15 cellular contexts compared by ENCODE assay signal in genomic region chr10:27531336-27531847, GRCh38. TPM values are rescaled to one million over a fixed set of nuclear protein-coding genes. Genes with fewer than 3 reads are reported as not detected.
A peak's percentile ranks its signal among the peaks of the same experiment; 100 is the strongest.
DNase-seq lines count a peak whose midpoint lies in the region; ATAC-seq, FAIRE-seq and TF ChIP-seq lines count a peak whose summit lies in the region.
"Had no signal": no experiment of that assay in that cellular context is flagged by ENCODE, and none has a peak within 500 bp of the region (broad histone marks: within the 10 kb centered on the region; RNA-seq: fewer than 3 reads in every experiment).

No MANE protein-coding gene starts in this region.

- no peaks in the 10 kb centered on the region for H4K20me1 ChIP-seq in HepG2 (ENCODE audit: insufficient read depth, low read length)

- in situ Hi-C loops in HepG2 (cut with HindIII; ENCODE audit: extremely low pct_ligation_motif_present, low pct_unique_long_range_greater_than_20kb), result no loop called here

- H3K4me2 ChIP-seq in HepG2 (ENCODE audit: low read depth, low read length), result no peak overlapping the region

- H2AFZ ChIP-seq in HepG2 (ENCODE audit: low read length), result no peak overlapping the region

- TF ChIP-seq CTCF in HepG2 (CRISPR knock-in tag; IDR thresholded peaks at IDR 0.05), result no peak
- TF ChIP-seq CTCF in right lobe of liver (IDR thresholded peaks at IDR 0.05), result no peak
- no peak for TF ChIP-seq CTCF in Calu3 (IDR thresholded peaks at IDR 0.05; ENCODE audit: unreplicated experiment)

- POLR2A ChIA-PET in HepG2 (lab: Yijun Ruan, JAX), result no interaction called here

- H3K9me3 Mint-ChIP-seq in T-helper 2 cell treated with Interferon-gamma antibody and Interleukin-4, amounts not matched to agents 5 μg/mL and 100 μg/mL, for 36 hours, result no peaks in the 10 kb centered on the region
- H3K9me3 Mint-ChIP-seq in effector memory CD8-positive, alpha-beta T cell, result no peaks in the 10 kb centered on the region
- no peaks in the 10 kb centered on the region for H3K9me3 Mint-ChIP-seq in Calu3 (ENCODE audit: low read depth, unreplicated experiment)
- H3K9me3 Mint-ChIP-seq: stimulated activated memory B cell treated with anti-CD40 and anti-IgM and Interleukin-4, amounts not matched to agents 10 μg/mL and 1 μg/mL and 100 μg/mL, for 72 hours had no signal

- peak overlapping the region; percentile 57 for H3K4me3 Mint-ChIP-seq in T-helper 2 cell treated with Interferon-gamma antibody and Interleukin-4, amounts not matched to agents 5 μg/mL and 100 μg/mL, for 36 hours
- peak overlapping the region; percentile 28 to 63 for H3K4me3 Mint-ChIP-seq in effector memory CD8-positive, alpha-beta T cell
- H3K4me3 Mint-ChIP-seq in Calu3 (ENCODE audit: low read depth, unreplicated experiment), result no peak overlapping the region
- H3K4me3 Mint-ChIP-seq: stimulated activated memory B cell treated with anti-CD40 and anti-IgM and Interleukin-4, amounts not matched to agents 10 μg/mL and 1 μg/mL and 100 μg/mL, for 72 hours had no signal

- TF ChIP-seq EP300 in HepG2 (IDR thresholded peaks at IDR 0.05; ENCODE audit: low read depth in 2 of 2, low read length in 2 of 2) (no peak), HepG2 (CRISPR knock-in tag; IDR thresholded peaks at IDR 0.05; ENCODE audit: borderline replicate concordance) (no peak)

- H3K27me3 ChIP-seq in HepG2 (ENCODE audit: control insufficient read depth in 1 of 2, insufficient read depth in 2 of 2, low read length in 2 of 2) (no peaks in the 10 kb centered on the region), right lobe of liver (no peaks in the 10 kb centered on the region)
- H3K27me3 ChIP-seq: body of pancreas, thyroid gland had no signal

- H3K4me1 Mint-ChIP-seq in T-helper 2 cell treated with Interferon-gamma antibody and Interleukin-4, amounts not matched to agents 5 μg/mL and 100 μg/mL, for 36 hours (ENCODE audit: low read depth), result peaks cover 41% of the 10 kb centered on the region
- H3K4me1 Mint-ChIP-seq in effector memory CD8-positive, alpha-beta T cell (ENCODE audit: low read depth in 2 of 2), result peaks cover 27 to 45% of the 10 kb centered on the region in 2 donors
- H3K4me1 Mint-ChIP-seq in Calu3 (ENCODE audit: low read depth, unreplicated experiment), result peaks cover 17% of the 10 kb centered on the region

- WGBS in HepG2 (ENCODE audit: low lambda C conversion rate), result 99% methylated on average over 3 of the region's 3 CpGs
- 93% methylated on average over 3 of the region's 3 CpGs for WGBS in right lobe of liver (ENCODE audit: insufficient coverage, low coverage, low lambda C conversion rate, missing lambda C conversion rate)

- H3K36me3 Mint-ChIP-seq in T-helper 2 cell treated with Interferon-gamma antibody and Interleukin-4, amounts not matched to agents 5 μg/mL and 100 μg/mL, for 36 hours (ENCODE audit: low read depth), result peaks cover 18% of the 10 kb centered on the region
- H3K36me3 Mint-ChIP-seq in effector memory CD8-positive, alpha-beta T cell (ENCODE audit: insufficient read depth), result peaks cover 11% of the 10 kb centered on the region
- peaks cover 5% of the 10 kb centered on the region for H3K36me3 Mint-ChIP-seq in Calu3 (ENCODE audit: insufficient read depth, unreplicated experiment)

- TF ChIP-seq RAD21 in HepG2 (CRISPR knock-in tag; IDR thresholded peaks at IDR 0.05), result no peak

- H3K9ac ChIP-seq in HepG2 (ENCODE audit: insufficient read depth, low read depth, low read length), result no peak overlapping the region

- H3K79me2 ChIP-seq in HepG2 (ENCODE audit: insufficient read depth, low read length), result peaks cover 6% of the 10 kb centered on the region

- H3K36me3 ChIP-seq in HepG2 (replicated peaks in 1 of 2; ENCODE audit: control insufficient read depth in 1 of 2, insufficient read depth in 2 of 2, low read length in 2 of 2), result peaks cover 6 to 22% of the 10 kb centered on the region in 2 experiments; a peak in 3 of 5 replicates
- H3K36me3 ChIP-seq in right lobe of liver, result peaks cover 0 to 20% (median 4%) of the 10 kb centered on the region in 4 donors

- no peak overlapping the region for H3K4me3 ChIP-seq in HepG2 (replicated peaks in 1 of 3; ENCODE audit: insufficient read depth in 1 of 3, low read depth in 2 of 3, low read length in 3 of 3)
- no peak overlapping the region for H3K4me3 ChIP-seq in right lobe of liver
- H3K4me3 ChIP-seq: body of pancreas, thyroid gland had no signal

- no peak for ATAC-seq in HepG2
- no peak for ATAC-seq in right lobe of liver
- ATAC-seq in effector memory CD8-positive, alpha-beta T cell (replicated peaks), result peak; percentile 85
- no peak for ATAC-seq in GM18870 (IDR thresholded peaks at IDR 0.05; ENCODE audit: unreplicated experiment)
- ATAC-seq: body of pancreas; sciatic nerve; stimulated activated memory B cell treated with anti-CD40 and anti-IgM and Interleukin-4, amounts not matched to agents 10 μg/mL and 1 μg/mL and 100 μg/mL, for 72 hours had no signal

- no peak overlapping the region for H3K27ac ChIP-seq in HepG2 (ENCODE audit: extremely low read length, insufficient read depth, low read length)
- no peak overlapping the region for H3K27ac ChIP-seq in right lobe of liver
- H3K27ac ChIP-seq: body of pancreas, thyroid gland had no signal

- H3K27me3 Mint-ChIP-seq in T-helper 2 cell treated with Interferon-gamma antibody and Interleukin-4, amounts not matched to agents 5 μg/mL and 100 μg/mL, for 36 hours (ENCODE audit: low read depth), result no peaks in the 10 kb centered on the region
- no peaks in the 10 kb centered on the region for H3K27me3 Mint-ChIP-seq in effector memory CD8-positive, alpha-beta T cell
- no peaks in the 10 kb centered on the region for H3K27me3 Mint-ChIP-seq in Calu3 (ENCODE audit: unreplicated experiment)
- H3K27me3 Mint-ChIP-seq: stimulated activated memory B cell treated with anti-CD40 and anti-IgM and Interleukin-4, amounts not matched to agents 10 μg/mL and 1 μg/mL and 100 μg/mL, for 72 hours had no signal

- H3K4me1 ChIP-seq in HepG2 (ENCODE audit: insufficient read depth, low read length) (peaks cover 19% of the 10 kb centered on the region), right lobe of liver (peaks cover 0 to 19% (median 6%) of the 10 kb centered on the region in 4 donors)

- H3K27ac Mint-ChIP-seq in T-helper 2 cell treated with Interferon-gamma antibody and Interleukin-4, amounts not matched to agents 5 μg/mL and 100 μg/mL, for 36 hours, result peak overlapping the region; percentile 81
- peak overlapping the region; percentile 78 to 85 for H3K27ac Mint-ChIP-seq in effector memory CD8-positive, alpha-beta T cell
- H3K27ac Mint-ChIP-seq in Calu3 (ENCODE audit: unreplicated experiment), result no peak overlapping the region
- H3K27ac Mint-ChIP-seq: stimulated activated memory B cell treated with anti-CD40 and anti-IgM and Interleukin-4, amounts not matched to agents 10 μg/mL and 1 μg/mL and 100 μg/mL, for 72 hours had no signal

- intact Hi-C loops in HepG2 (cut with micrococcal nuclease; ENCODE audit: unreplicated experiment), result no loop called here
- intact Hi-C loops in right lobe of liver (cut with DNase I), result no loop called here
- intact Hi-C loops in Calu3 (cut with micrococcal nuclease; ENCODE audit: unreplicated experiment), result no loop called here

- no peak for FAIRE-seq in HepG2 (lab: Jason Lieb, UNC)

- DNase-seq in HepG2 (ENCODE audit: low spot score), result no peak
- DNase-seq in right lobe of liver, result no peak
- DNase-seq in T-helper 2 cell treated with Interferon-gamma antibody and Interleukin-4, amounts not matched to agents 5 μg/mL and 100 μg/mL, for 36 hours (ENCODE audit: low spot score), result no peak
- no peak for DNase-seq in effector memory CD8-positive, alpha-beta T cell
- no peak for DNase-seq in glomerular visceral epithelial cell (ENCODE audit: extremely low spot score)
- no peak for DNase-seq in Calu3
- DNase-seq: activated naive CD4-positive, alpha-beta T cell treated with Interleukin-2 at 50 U/mL for 16 hours; body of pancreas; NCI-H1436 treated with DMSO at 0.1 percent for 48 hours; NCI-H748 treated with DMSO at 0.1 percent for 48 hours; SHP77 treated with DMSO at 0.1 percent for 48 hours; thyroid gland had no signal

- CTCF ChIA-PET in HepG2 (lab: Yijun Ruan, JAX; ENCODE audit: low intra/inter-chr PET ratio, low total read pairs), result no interaction called here
- CTCF ChIA-PET in Calu3 (lab: Charles Lee), result interaction anchor here (0.7 kb wide), 1 partner anchor 150 kb away, joined by 6 read pairs; no protein-coding TSS in a partner anchor

- H3K9me3 ChIP-seq in HepG2 (ENCODE audit: low read length), result no peaks in the 10 kb centered on the region
- H3K9me3 ChIP-seq in right lobe of liver, result no peaks in the 10 kb centered on the region
- H3K9me3 ChIP-seq: body of pancreas, thyroid gland had no signal

- BruUV-seq in HepG2 (replicated peaks; lab: Mats Ljungman, UMichigan) (no TSS peak), Calu3 (replicated peaks; lab: Mats Ljungman, UMichigan) (no TSS peak)

- no peak for TF ChIP-seq POLR2A in HepG2 (IDR thresholded peaks at IDR 0.05; ENCODE audit: insufficient read depth in 1 of 2, low read depth in 2 of 2, low read length in 2 of 2)
- TF ChIP-seq POLR2A in right lobe of liver (IDR thresholded peaks at IDR 0.05), result no peak

TF ChIP-seq in HepG2, 621 proteins besides CTCF, POLR2A, EP300 and RAD21 (continues in another document):
- TF ChIP-seq ZNF629 (CRISPR knock-in tag; conservative IDR thresholded peaks at IDR 0.05) (no peak), ZC3H13 (CRISPR knock-in tag; IDR thresholded peaks at IDR 0.05) (no peak)

RNA-seq across cellular contexts. Expression of gene RAB18, which starts 27.3 kb away (rescaled TPM):
- total RNA-seq in HepG2 (2016; rRNA removed; fragmentation: Illumina TruSeq; extraction: Trizol) (69.1 and 114 TPM in 2 replicates), right lobe of liver (10 to 100 TPM; 25.6 to 66.1 (median 53.3) TPM), Calu3 (2022) (75.9 and 82.8 TPM in 2 replicates)
- 5.3 and 8.7 TPM in 2 replicates for total RNA-seq in HepG2 (2016; cell fraction: cytosol; rRNA removed; fragmentation: Illumina TruSeq; extraction: Trizol; ENCODE audit: low read depth)
- 69.8 and 121 TPM in 2 replicates for total RNA-seq in HepG2 (2016; cell fraction: insoluble cytoplasmic fraction; rRNA removed; fragmentation: Illumina TruSeq; extraction: Trizol)
- total RNA-seq in HepG2 (2016; cell fraction: membrane; rRNA removed; fragmentation: Illumina TruSeq; extraction: Trizol), result 20.5 and 23.7 TPM in 2 replicates
- 32.7 and 36.9 TPM in 2 replicates for total RNA-seq in HepG2 (2016; cell fraction: nucleus; rRNA removed; fragmentation: Illumina TruSeq; extraction: Trizol)
- polyA plus RNA-seq in HepG2 (2011; rRNA removed), result 19.0 and 22.3 TPM in 2 replicates
- polyA plus RNA-seq in HepG2 (2011; cell fraction: cytosol; rRNA removed), result 6.2 and 13.3 TPM in 2 replicates
- polyA plus RNA-seq in HepG2 (2011; cell fraction: nucleus; rRNA removed), result 9.9 and 16.7 TPM in 2 replicates
- polyA plus RNA-seq in HepG2 (2012), result 39.1 and 52.9 TPM in 2 replicates
- polyA plus RNA-seq in HepG2 (2016; cell fraction: cytosol; fragmentation: Illumina TruSeq; extraction: Trizol; ENCODE audit: low read depth), result 6.8 and 7.7 TPM in 2 replicates
- 119 and 125 TPM in 2 replicates for polyA plus RNA-seq in HepG2 (2016; cell fraction: insoluble cytoplasmic fraction; fragmentation: Illumina TruSeq; extraction: Trizol; ENCODE audit: low read depth)
- polyA plus RNA-seq in HepG2 (2016; cell fraction: membrane; fragmentation: Illumina TruSeq; extraction: Trizol; ENCODE audit: low read depth), result 10.7 and 12.3 TPM in 2 replicates
- 38.9 and 44.7 TPM in 2 replicates for polyA plus RNA-seq in HepG2 (2016; cell fraction: nucleus; fragmentation: Illumina TruSeq; extraction: Trizol; ENCODE audit: insufficient read depth, low read depth)
- 3.9 and 4.0 TPM in 2 replicates for polyA minus RNA-seq in HepG2 (2011; rRNA and poly(A)+ RNA removed; ENCODE audit: low replicate concordance)
- polyA minus RNA-seq in HepG2 (2011; cell fraction: cytosol; rRNA and poly(A)+ RNA removed), result 16.6 and 25.1 TPM in 2 replicates
- polyA minus RNA-seq in HepG2 (2011; cell fraction: nucleus; rRNA and poly(A)+ RNA removed), result 42.5 and 45.6 TPM in 2 replicates
